Comparison of ENCODE assay signal across 10 cellular contexts in the genomic region with DNA sequence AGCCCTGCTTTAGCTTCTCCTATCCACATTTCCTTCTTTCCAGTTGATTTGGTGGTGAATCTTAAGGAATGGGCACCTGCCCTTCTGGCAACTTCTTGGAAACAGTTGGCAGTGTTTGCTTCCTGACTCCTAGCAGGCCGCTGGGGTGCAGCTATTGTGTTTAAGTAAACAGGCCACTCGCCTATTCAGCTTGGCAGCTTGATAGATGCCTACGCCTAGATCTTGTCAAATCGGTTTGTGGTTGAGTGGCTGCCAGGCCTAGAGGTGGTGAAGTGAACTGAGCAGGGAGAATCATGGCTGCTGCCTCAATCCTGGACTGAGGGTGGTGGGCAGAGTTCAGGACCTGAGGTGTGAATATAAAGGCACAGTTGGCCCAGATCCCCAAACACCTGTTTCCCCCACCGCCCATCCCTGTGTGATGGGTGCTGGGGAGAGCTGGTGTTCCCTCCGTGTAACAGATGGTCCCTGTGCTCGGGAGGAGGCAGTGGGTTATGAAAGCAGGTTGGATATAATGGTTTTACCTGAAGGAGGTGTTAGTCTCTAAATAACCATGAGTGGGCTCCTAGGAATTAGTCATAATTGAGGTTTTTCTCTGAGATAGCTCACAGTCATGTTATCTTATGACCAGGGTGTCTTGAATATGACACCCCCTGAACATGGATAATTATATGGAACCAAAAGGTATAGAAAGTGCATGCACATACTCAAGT. TPM values are rescaled to one million over a fixed set of nuclear protein-coding genes. Genes with fewer than 3 reads are reported as not detected.
A peak's percentile ranks its signal among the peaks of the same experiment; 100 is the strongest.
DNase-seq lines count a peak whose midpoint lies in the region; ATAC-seq and TF ChIP-seq lines count a peak whose summit lies in the region.
"Had no signal": no experiment of that assay in that cellular context is flagged by ENCODE, and none has a peak within 500 bp of the region (broad histone marks: within the 10 kb centered on the region; RNA-seq: fewer than 3 reads in every experiment).

No MANE protein-coding gene starts in this region.

- intact Hi-C loops in sciatic nerve (cut with DNase I) (no loop called here), testis (cut with DNase I; ENCODE audit: low total_unique reads) (no loop called here)

- H3K9me3 ChIP-seq in BLaER1 treated with 17β-estradiol and CSF1 and Interleukin-3, amounts not matched to agents 10 nM and 100 nM (replicated peaks in 1 of 11): no peaks in the 10 kb centered on the region
- H3K9me3 ChIP-seq in mucosa of stomach (ENCODE audit: control insufficient read depth, low read length) (no peaks in the 10 kb centered on the region), testis (no peaks in the 10 kb centered on the region)

- peak overlapping the region; percentile 15 to 97 (median 96); a peak in 21 of 22 replicates for H3K27ac ChIP-seq in BLaER1 treated with 17β-estradiol and CSF1 and Interleukin-3, amounts not matched to agents 10 nM and 100 nM
- H3K27ac ChIP-seq in testis: no peak overlapping the region

- ATAC-seq in sciatic nerve: no peak
- ATAC-seq in GM21528 (IDR thresholded peaks at IDR 0.05; ENCODE audit: low FRiP score, unreplicated experiment): no peak

- 68 to 73% methylated on average over 7 of the region's 7 CpGs for WGBS in testis, 2 donors

- DNase-seq in NCI-H2171 (lab: John Stamatoyannopoulos, UW) (peak; percentile 79), sciatic nerve (ENCODE audit: low spot score) (no peak), NCI-H226 (no peak), testis (no peak)

- peak overlapping the region in 7 of 10 experiments; percentile 5 to 74 (median 62); a peak in 9 of 20 replicates for H3K4me3 ChIP-seq in BLaER1 treated with 17β-estradiol and CSF1 and Interleukin-3, amounts not matched to agents 10 nM and 100 nM
- H3K4me3 ChIP-seq in mucosa of stomach (ENCODE audit: low read length) (no peak overlapping the region), testis (no peak overlapping the region)

- H3K36me3 ChIP-seq in BLaER1 treated with 17β-estradiol and CSF1 and Interleukin-3, amounts not matched to agents 10 nM and 100 nM: peaks cover 0 to 5% (median 0%) of the 10 kb centered on the region in 11 experiments; a peak in 2 of 22 replicates
- H3K36me3 ChIP-seq in mucosa of stomach (ENCODE audit: control insufficient read depth, insufficient read depth, low read length) (no peaks in the 10 kb centered on the region), testis (ENCODE audit: low read depth, missing control alignments) (no peaks in the 10 kb centered on the region)

- no peak for TF ChIP-seq CTCF in testis (IDR thresholded peaks at IDR 0.05)

- peak overlapping the region; percentile 40 for H3K4me3 Mint-ChIP-seq in activated naive CD4-positive, alpha-beta T cell treated with anti-CD3 and anti-CD28 coated beads, Interleukin-2, amount 50 U/mL, for 24 hours

- peak overlapping the region; percentile 93 to 99 (median 96) for H3K4me2 ChIP-seq in BLaER1 treated with 17β-estradiol and CSF1 and Interleukin-3, amounts not matched to agents 10 nM and 100 nM

- H3K4me1 ChIP-seq in BLaER1 treated with 17β-estradiol and CSF1 and Interleukin-3, amounts not matched to agents 10 nM and 100 nM: peaks cover 74 to 99% (median 91%) of the 10 kb centered on the region in 10 experiments
- H3K4me1 ChIP-seq in mucosa of stomach (ENCODE audit: control insufficient read depth, insufficient read depth, low read length): peaks cover 33% of the 10 kb centered on the region
- H3K4me1 ChIP-seq in testis: peaks cover 13% of the 10 kb centered on the region

- peak overlapping the region; percentile 31 to 92 (median 85); a peak in 17 of 22 replicates for H3K9ac ChIP-seq in BLaER1 treated with 17β-estradiol and CSF1 and Interleukin-3, amounts not matched to agents 10 nM and 100 nM
- H3K9ac ChIP-seq in mucosa of stomach (ENCODE audit: low read length): peak overlapping the region; percentile 72

- H3K4me1 Mint-ChIP-seq in activated naive CD4-positive, alpha-beta T cell treated with anti-CD3 and anti-CD28 coated beads, Interleukin-2, amount 50 U/mL, for 24 hours: peaks cover 52% of the 10 kb centered on the region

- H3K9me3 Mint-ChIP-seq in activated naive CD4-positive, alpha-beta T cell treated with anti-CD3 and anti-CD28 coated beads, Interleukin-2, amount 50 U/mL, for 24 hours: no peaks in the 10 kb centered on the region

- H4K20me1 ChIP-seq in BLaER1 treated with 17β-estradiol and CSF1 and Interleukin-3, amounts not matched to agents 10 nM and 100 nM: no peaks in the 10 kb centered on the region

- no peak for TF ChIP-seq POLR2A in testis (IDR thresholded peaks at IDR 0.05)

- no peaks in the 10 kb centered on the region for H3K27me3 ChIP-seq in BLaER1 treated with 17β-estradiol and CSF1 and Interleukin-3, amounts not matched to agents 10 nM and 100 nM
- H3K27me3 ChIP-seq in mucosa of stomach (ENCODE audit: control insufficient read depth, insufficient read depth, low read length) (peaks cover 9% of the 10 kb centered on the region), testis (no peaks in the 10 kb centered on the region)

- no peaks in the 10 kb centered on the region for H3K27me3 Mint-ChIP-seq in activated naive CD4-positive, alpha-beta T cell treated with anti-CD3 and anti-CD28 coated beads, Interleukin-2, amount 50 U/mL, for 24 hours

- H3K36me3 Mint-ChIP-seq in activated naive CD4-positive, alpha-beta T cell treated with anti-CD3 and anti-CD28 coated beads, Interleukin-2, amount 50 U/mL, for 24 hours: no peaks in the 10 kb centered on the region

- no peak overlapping the region for H3K27ac Mint-ChIP-seq in activated naive CD4-positive, alpha-beta T cell treated with anti-CD3 and anti-CD28 coated beads, Interleukin-2, amount 50 U/mL, for 24 hours

RNA-seq across cellular contexts. Expression of a gene that starts 0.9 kb away (rescaled TPM):
- total RNA-seq in sciatic nerve (0.36 TPM), testis (under 1 TPM; 0.31 to 0.47 TPM)
- 1.1 TPM for polyA plus RNA-seq in testis (ENCODE audit: insufficient read depth, low read depth, low replicate concordance)
- total RNA-seq: SK-MEL-5, skeletal muscle tissue had no signal

RNA-seq across cellular contexts. Expression of a gene that starts 1.4 kb away (rescaled TPM):
- total RNA-seq in sciatic nerve (0.13 TPM), testis (10 to 100 TPM; 18.2 to 23.7 TPM)
- 43.7 TPM for polyA plus RNA-seq in testis (ENCODE audit: insufficient read depth, low read depth, low replicate concordance)

RNA-seq across cellular contexts. Expression of a gene that starts 48.1 kb away (rescaled TPM):
- total RNA-seq in sciatic nerve (not detected), testis (not detected)
- polyA plus RNA-seq in testis (ENCODE audit: insufficient read depth, low read depth, low replicate concordance): not detected
- total RNA-seq: SK-MEL-5, skeletal muscle tissue had no signal

Comparison
In these comparisons a context has a peak if more than half of its experiments do, and no peak if none do; other contexts are left out.
1. H3K27ac ChIP-seq: peak in BLaER1 treated with 17β-estradiol and CSF1 and Interleukin-3, amounts not matched to agents 10 nM and 100 nM (11 of 11); none in testis (0 of 2).
2. H3K4me3 ChIP-seq: peak in BLaER1 treated with 17β-estradiol and CSF1 and Interleukin-3, amounts not matched to agents 10 nM and 100 nM (7 of 10); none in mucosa of stomach (single experiment) and testis (0 of 2).
3. RNA of a gene that starts 1.4 kb away (total RNA-seq): 18.2 to 23.7 TPM in testis; 0.13 TPM in sciatic nerve (single experiment); every median in the first group is over 10 times any median in the second.